In the genomic region with DNA sequence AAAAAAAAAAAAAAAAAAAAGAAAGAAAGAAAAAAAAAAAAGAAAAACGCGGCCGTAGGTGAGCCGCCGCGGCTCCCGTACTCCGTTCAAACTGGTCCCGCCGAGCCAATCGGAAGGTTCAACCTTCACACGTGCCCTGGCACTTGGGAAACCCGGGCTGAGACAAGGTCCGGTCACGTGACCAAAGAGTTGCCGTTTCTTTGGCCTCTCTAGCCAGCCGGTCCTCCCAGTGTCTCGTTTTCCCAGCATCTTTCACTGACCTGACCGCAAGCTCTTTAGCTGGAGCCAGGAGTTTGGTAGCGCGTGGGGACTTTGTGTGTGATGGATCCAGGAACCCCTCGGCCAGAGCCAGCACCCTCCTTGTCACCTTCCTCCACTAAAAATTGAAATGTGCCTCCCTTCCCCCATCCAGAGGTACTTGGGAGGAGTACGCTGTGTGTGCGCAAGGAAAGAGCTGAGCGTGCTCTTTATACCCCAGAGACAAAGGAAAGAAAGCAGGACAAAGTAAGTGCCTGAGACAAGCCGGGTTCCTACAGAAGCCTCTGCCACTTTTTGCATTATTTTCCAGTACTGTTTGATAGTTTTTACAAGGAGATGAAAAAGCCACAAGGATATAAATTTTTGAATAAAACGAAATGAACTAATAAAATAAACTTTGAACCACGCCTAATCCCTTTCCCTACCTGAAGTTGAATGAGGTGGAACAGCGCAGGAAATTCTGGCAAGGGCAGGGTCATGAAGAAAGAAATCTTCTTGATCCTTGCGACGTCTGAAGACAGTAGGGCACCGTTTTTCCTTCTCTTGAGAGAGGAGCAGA, we compare ENCODE assay signal across 1 cellular context.
TF ChIP-seq lines count a peak whose summit lies in the region.

No MANE protein-coding gene starts in this region.

TF ChIP-seq in WTC11, 78 proteins besides CTCF, POLR2A, EP300 and RAD21 (continued from another document):
- TF ChIP-seq, protein P1, sequence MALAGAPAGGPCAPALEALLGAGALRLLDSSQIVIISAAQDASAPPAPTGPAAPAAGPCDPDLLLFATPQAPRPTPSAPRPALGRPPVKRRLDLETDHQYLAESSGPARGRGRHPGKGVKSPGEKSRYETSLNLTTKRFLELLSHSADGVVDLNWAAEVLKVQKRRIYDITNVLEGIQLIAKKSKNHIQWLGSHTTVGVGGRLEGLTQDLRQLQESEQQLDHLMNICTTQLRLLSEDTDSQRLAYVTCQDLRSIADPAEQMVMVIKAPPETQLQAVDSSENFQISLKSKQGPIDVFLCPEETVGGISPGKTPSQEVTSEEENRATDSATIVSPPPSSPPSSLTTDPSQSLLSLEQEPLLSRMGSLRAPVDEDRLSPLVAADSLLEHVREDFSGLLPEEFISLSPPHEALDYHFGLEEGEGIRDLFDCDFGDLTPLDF (CRISPR knock-in tag; IDR thresholded peaks at IDR 0.05): no peak
- TF ChIP-seq ZNF671 (CRISPR knock-in tag; IDR thresholded peaks at IDR 0.05) (0 out of 2 replicates have a peak, but pooled peaks have one; percentile 43), ZNF416 (CRISPR knock-in tag; IDR thresholded peaks at IDR 0.05) (no peak), OVOL2 (CRISPR knock-in tag; IDR thresholded peaks at IDR 0.05; ENCODE audit: borderline replicate concordance) (no peak), SOX15 (CRISPR knock-in tag; IDR thresholded peaks at IDR 0.05) (no peak), FOXK1 (CRISPR knock-in tag; IDR thresholded peaks at IDR 0.05) (peak; percentile 91), ZNF232 (CRISPR knock-in tag; IDR thresholded peaks at IDR 0.05) (no peak), JAZF1 (CRISPR knock-in tag; IDR thresholded peaks at IDR 0.05) (no peak), TEAD1 (CRISPR knock-in tag; IDR thresholded peaks at IDR 0.05) (peak; percentile 81; the same call in 1 of the 2 replicates), SP1 (CRISPR knock-in tag; conservative IDR thresholded peaks at IDR 0.05) (0 out of 2 replicates have a peak, but pooled peaks have one; percentile 36), NFYB (CRISPR knock-in tag; conservative IDR thresholded peaks at IDR 0.05; ENCODE audit: low read depth) (no peak; the same call in 1 of the 2 replicates), NR3C1 (CRISPR knock-in tag; conservative IDR thresholded peaks at IDR 0.05; ENCODE audit: low read depth) (no peak)
- TF ChIP-seq, protein P2, sequence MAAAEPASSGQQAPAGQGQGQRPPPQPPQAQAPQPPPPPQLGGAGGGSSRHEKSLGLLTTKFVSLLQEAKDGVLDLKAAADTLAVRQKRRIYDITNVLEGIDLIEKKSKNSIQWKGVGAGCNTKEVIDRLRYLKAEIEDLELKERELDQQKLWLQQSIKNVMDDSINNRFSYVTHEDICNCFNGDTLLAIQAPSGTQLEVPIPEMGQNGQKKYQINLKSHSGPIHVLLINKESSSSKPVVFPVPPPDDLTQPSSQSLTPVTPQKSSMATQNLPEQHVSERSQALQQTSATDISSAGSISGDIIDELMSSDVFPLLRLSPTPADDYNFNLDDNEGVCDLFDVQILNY (CRISPR knock-in tag; IDR thresholded peaks at IDR 0.05): no peak
- TF ChIP-seq, protein P3, sequence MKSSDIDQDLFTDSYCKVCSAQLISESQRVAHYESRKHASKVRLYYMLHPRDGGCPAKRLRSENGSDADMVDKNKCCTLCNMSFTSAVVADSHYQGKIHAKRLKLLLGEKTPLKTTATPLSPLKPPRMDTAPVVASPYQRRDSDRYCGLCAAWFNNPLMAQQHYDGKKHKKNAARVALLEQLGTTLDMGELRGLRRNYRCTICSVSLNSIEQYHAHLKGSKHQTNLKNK (CRISPR knock-in tag; IDR thresholded peaks at IDR 0.05): no peak
- TF ChIP-seq, protein P4, sequence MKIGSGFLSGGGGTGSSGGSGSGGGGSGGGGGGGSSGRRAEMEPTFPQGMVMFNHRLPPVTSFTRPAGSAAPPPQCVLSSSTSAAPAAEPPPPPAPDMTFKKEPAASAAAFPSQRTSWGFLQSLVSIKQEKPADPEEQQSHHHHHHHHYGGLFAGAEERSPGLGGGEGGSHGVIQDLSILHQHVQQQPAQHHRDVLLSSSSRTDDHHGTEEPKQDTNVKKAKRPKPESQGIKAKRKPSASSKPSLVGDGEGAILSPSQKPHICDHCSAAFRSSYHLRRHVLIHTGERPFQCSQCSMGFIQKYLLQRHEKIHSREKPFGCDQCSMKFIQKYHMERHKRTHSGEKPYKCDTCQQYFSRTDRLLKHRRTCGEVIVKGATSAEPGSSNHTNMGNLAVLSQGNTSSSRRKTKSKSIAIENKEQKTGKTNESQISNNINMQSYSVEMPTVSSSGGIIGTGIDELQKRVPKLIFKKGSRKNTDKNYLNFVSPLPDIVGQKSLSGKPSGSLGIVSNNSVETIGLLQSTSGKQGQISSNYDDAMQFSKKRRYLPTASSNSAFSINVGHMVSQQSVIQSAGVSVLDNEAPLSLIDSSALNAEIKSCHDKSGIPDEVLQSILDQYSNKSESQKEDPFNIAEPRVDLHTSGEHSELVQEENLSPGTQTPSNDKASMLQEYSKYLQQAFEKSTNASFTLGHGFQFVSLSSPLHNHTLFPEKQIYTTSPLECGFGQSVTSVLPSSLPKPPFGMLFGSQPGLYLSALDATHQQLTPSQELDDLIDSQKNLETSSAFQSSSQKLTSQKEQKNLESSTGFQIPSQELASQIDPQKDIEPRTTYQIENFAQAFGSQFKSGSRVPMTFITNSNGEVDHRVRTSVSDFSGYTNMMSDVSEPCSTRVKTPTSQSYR (CRISPR knock-in tag; IDR thresholded peaks at IDR 0.05): peak; percentile 56; the same call in 1 of the 2 replicates
- TF ChIP-seq, protein P5, sequence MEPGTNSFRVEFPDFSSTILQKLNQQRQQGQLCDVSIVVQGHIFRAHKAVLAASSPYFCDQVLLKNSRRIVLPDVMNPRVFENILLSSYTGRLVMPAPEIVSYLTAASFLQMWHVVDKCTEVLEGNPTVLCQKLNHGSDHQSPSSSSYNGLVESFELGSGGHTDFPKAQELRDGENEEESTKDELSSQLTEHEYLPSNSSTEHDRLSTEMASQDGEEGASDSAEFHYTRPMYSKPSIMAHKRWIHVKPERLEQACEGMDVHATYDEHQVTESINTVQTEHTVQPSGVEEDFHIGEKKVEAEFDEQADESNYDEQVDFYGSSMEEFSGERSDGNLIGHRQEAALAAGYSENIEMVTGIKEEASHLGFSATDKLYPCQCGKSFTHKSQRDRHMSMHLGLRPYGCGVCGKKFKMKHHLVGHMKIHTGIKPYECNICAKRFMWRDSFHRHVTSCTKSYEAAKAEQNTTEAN (CRISPR knock-in tag; IDR thresholded peaks at IDR 0.05): no peak
- TF ChIP-seq, protein P6, sequence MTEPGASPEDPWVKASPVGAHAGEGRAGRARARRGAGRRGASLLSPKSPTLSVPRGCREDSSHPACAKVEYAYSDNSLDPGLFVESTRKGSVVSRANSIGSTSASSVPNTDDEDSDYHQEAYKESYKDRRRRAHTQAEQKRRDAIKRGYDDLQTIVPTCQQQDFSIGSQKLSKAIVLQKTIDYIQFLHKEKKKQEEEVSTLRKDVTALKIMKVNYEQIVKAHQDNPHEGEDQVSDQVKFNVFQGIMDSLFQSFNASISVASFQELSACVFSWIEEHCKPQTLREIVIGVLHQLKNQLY (CRISPR knock-in tag; IDR thresholded peaks at IDR 0.05): no peak
- TF ChIP-seq, protein P7, sequence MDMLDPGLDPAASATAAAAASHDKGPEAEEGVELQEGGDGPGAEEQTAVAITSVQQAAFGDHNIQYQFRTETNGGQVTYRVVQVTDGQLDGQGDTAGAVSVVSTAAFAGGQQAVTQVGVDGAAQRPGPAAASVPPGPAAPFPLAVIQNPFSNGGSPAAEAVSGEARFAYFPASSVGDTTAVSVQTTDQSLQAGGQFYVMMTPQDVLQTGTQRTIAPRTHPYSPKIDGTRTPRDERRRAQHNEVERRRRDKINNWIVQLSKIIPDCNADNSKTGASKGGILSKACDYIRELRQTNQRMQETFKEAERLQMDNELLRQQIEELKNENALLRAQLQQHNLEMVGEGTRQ (CRISPR knock-in tag; IDR thresholded peaks at IDR 0.05): peak; percentile 98
- TF ChIP-seq, protein P8, sequence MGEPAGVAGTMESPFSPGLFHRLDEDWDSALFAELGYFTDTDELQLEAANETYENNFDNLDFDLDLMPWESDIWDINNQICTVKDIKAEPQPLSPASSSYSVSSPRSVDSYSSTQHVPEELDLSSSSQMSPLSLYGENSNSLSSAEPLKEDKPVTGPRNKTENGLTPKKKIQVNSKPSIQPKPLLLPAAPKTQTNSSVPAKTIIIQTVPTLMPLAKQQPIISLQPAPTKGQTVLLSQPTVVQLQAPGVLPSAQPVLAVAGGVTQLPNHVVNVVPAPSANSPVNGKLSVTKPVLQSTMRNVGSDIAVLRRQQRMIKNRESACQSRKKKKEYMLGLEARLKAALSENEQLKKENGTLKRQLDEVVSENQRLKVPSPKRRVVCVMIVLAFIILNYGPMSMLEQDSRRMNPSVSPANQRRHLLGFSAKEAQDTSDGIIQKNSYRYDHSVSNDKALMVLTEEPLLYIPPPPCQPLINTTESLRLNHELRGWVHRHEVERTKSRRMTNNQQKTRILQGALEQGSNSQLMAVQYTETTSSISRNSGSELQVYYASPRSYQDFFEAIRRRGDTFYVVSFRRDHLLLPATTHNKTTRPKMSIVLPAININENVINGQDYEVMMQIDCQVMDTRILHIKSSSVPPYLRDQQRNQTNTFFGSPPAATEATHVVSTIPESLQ (CRISPR knock-in tag; IDR thresholded peaks at IDR 0.05): no peak
- TF ChIP-seq, protein P9, sequence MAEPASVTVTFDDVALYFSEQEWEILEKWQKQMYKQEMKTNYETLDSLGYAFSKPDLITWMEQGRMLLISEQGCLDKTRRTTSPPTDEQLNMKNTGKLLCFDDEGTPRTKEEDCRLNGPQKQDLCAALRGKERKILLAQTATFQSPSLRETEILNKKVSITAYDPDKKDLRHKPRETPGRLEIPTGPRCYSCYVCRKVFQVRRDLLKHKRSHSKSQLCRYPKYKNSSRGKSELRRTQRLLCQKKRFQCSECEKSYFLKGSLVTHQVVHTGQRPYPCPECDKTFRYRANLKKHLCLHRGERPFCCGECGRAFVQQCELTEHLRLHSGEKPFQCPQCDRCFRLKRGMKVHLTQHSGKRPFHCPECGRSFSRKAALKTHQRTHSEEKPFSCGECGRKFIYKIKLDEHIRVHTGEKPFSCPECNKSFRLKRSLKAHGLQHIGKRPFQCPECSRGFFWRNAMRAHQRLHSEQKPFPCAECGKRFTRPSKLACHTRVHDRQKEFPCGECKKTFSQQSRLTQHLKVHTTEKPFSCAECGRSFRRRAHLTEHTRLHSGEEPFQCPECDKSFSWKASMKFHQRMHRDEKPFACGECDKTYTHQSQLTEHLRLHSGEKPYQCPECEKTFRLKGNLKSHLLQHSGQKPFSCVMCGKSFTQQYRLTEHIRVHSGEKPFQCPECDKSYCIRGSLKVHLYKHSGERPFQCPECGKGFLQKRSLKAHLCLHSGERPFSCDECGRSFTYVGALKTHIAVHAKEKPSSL (CRISPR knock-in tag; conservative IDR thresholded peaks at IDR 0.05): no peak
